ENCODE assay signal across 15 cellular contexts in genomic region chr1:30129421-30130055, GRCh38.
A peak's percentile ranks its signal among the peaks of the same experiment; 100 is the strongest.
DNase-seq lines count a peak whose midpoint lies in the region; ATAC-seq, FAIRE-seq and TF ChIP-seq lines count a peak whose summit lies in the region.
"Had no signal": no experiment of that assay in that cellular context is flagged by ENCODE, and none has a peak within 500 bp of the region (broad histone marks: within the 10 kb centered on the region; RNA-seq: fewer than 3 reads in every experiment).

No MANE protein-coding gene starts in this region.

- POLR2A ChIA-PET in H1 (lab: Charles Lee; ENCODE audit: partially characterized antibody): no interaction called here

- peak overlapping the region; percentile 71 to 79 for H3K4me3 Mint-ChIP-seq in CD14-positive monocyte
- H3K4me3 Mint-ChIP-seq: CD8-positive, alpha-beta T cell had no signal

- H3K4me3 ChIP-seq in BLaER1 (no peak overlapping the region), H1 (ENCODE audit: extremely low read depth in 1 of 4, insufficient read depth in 2 of 4, low read depth in 3 of 4, low read length in 4 of 4) (no peak overlapping the region), neuronal stem cell (ENCODE audit: low read length in 2 of 2) (no peak overlapping the region)
- H3K4me3 ChIP-seq: GM12878, HAP-1 had no signal

- H2BK20ac ChIP-seq in H1 (ENCODE audit: low read length): no peak overlapping the region

- 97% methylated on average over 8 of the region's 11 CpGs; no CpG with 5 or more reads in 1 of the 2 experiments for WGBS in H1 (ENCODE audit: extremely low coverage in 1 of 2, insufficient coverage in 1 of 2, insufficient read length in 1 of 2, insufficient replicate concordance in 2 of 2, low coverage in 1 of 2, low lambda C conversion rate in 2 of 2, missing lambda C conversion rate in 1 of 2), 2 experiments
- no CpG with 5 or more reads among the region's 11 CpGs for WGBS in neuronal stem cell (ENCODE audit: extremely low coverage in 2 of 2, insufficient read length in 2 of 2, insufficient replicate concordance in 1 of 2), 2 donors

- TF ChIP-seq CTCF in CD14-positive monocyte (IDR thresholded peaks at IDR 0.05) (no peak), H1 (IDR thresholded peaks at IDR 0.05; ENCODE audit: control extremely low read depth in 1 of 3, insufficient read depth in 1 of 3, low read depth in 1 of 3, low read length in 3 of 3) (no peak)

- H2AK5ac ChIP-seq in H1 (ENCODE audit: low read depth, low read length) (no peak overlapping the region), neuronal stem cell (ENCODE audit: low read depth, low read length) (no peak overlapping the region)

- no peak overlapping the region for H2BK120ac ChIP-seq in H1 (replicated peaks; ENCODE audit: low read depth, low read length)
- no peak overlapping the region for H2BK120ac ChIP-seq in neuronal stem cell (ENCODE audit: low read depth, low read length)

- H3K79me1 ChIP-seq in H1 (ENCODE audit: low read depth, low read length) (no peaks in the 10 kb centered on the region), neuronal stem cell (ENCODE audit: low read depth, low read length) (no peaks in the 10 kb centered on the region)

- no peak for TF ChIP-seq EP300 in H1 (IDR thresholded peaks at IDR 0.05; ENCODE audit: borderline replicate concordance in 1 of 2, low read depth in 2 of 2, low read length in 2 of 2)

- H3K18ac ChIP-seq in H1 (ENCODE audit: extremely low read depth, low read length): no peak overlapping the region
- no peak overlapping the region for H3K18ac ChIP-seq in neuronal stem cell (ENCODE audit: low read length)

- no peak overlapping the region for H3K4ac ChIP-seq in H1 (replicated peaks; ENCODE audit: insufficient read length, low read depth, low read length)
- H3K4ac ChIP-seq in neuronal stem cell (ENCODE audit: low read length): no peak overlapping the region

- H3K9ac ChIP-seq in BLaER1 (no peak overlapping the region), H1 (replicated peaks in 1 of 4; ENCODE audit: extremely low read depth in 1 of 4, low read depth in 3 of 4, low read length in 3 of 4) (no peak overlapping the region), neuronal stem cell (ENCODE audit: low read depth, low read length, poor library complexity) (no peak overlapping the region)

- ATAC-seq in GM18498 (IDR thresholded peaks at IDR 0.05; ENCODE audit: unreplicated experiment): no peak
- ATAC-seq: CD8-positive, alpha-beta T cell; GM12878 had no signal

- H2AFZ ChIP-seq in H1 (ENCODE audit: low read length) (no peak overlapping the region), neuronal stem cell (ENCODE audit: low read length) (no peak overlapping the region)

- peaks cover 6 to 25% of the 10 kb centered on the region in 2 donors for H3K36me3 Mint-ChIP-seq in CD14-positive monocyte
- H3K36me3 Mint-ChIP-seq: CD8-positive, alpha-beta T cell had no signal

- no peak overlapping the region for H3K14ac ChIP-seq in H1 (ENCODE audit: insufficient read length)
- H3K14ac ChIP-seq in neuronal stem cell (ENCODE audit: low read length): no peak overlapping the region

- no peaks in the 10 kb centered on the region for H3K79me2 ChIP-seq in H1 (ENCODE audit: control insufficient read depth in 1 of 2, insufficient read depth in 2 of 2, low read length in 2 of 2)

- H4K5ac ChIP-seq in H1 (ENCODE audit: insufficient read length, low read depth, low read length): no peak overlapping the region

- H3K9me3 ChIP-seq in BLaER1 (no peaks in the 10 kb centered on the region), H1 (ENCODE audit: insufficient read depth in 2 of 2, low read depth in 1 of 2, low read length in 1 of 2) (no peaks in the 10 kb centered on the region), neuronal stem cell (replicated peaks in 1 of 2; ENCODE audit: control insufficient read depth in 2 of 2, insufficient read depth in 1 of 2, low read depth in 1 of 2, low read length in 2 of 2) (peaks cover 0 to 2% of the 10 kb centered on the region in 2 donors)
- H3K9me3 ChIP-seq: BE2C, HAP-1 had no signal

- no peak for FAIRE-seq in H1 (lab: Jason Lieb, UNC)
- FAIRE-seq: GM12878, GM19239 had no signal

- H4K91ac ChIP-seq in H1 (replicated peaks; ENCODE audit: insufficient read length, low read length) (no peak overlapping the region), neuronal stem cell (ENCODE audit: low read depth, low read length, poor library complexity) (no peak overlapping the region)

- H3K27ac ChIP-seq in BLaER1: peak overlapping the region; percentile 69; the same call in 1 of the 2 replicates
- no peak overlapping the region for H3K27ac ChIP-seq in H1 (ENCODE audit: low read depth, low read length)
- no peak overlapping the region for H3K27ac ChIP-seq in neuronal stem cell (replicated peaks; ENCODE audit: low read length)

- H2BK5ac ChIP-seq in H1 (ENCODE audit: low read depth, low read length) (no peak overlapping the region), neuronal stem cell (ENCODE audit: low read length) (no peak overlapping the region)

- no peak for TF ChIP-seq POLR2A in H1 (IDR thresholded peaks at IDR 0.05; ENCODE audit: control extremely low read depth in 1 of 2, low read depth in 2 of 2, low read length in 2 of 2)

- no peaks in the 10 kb centered on the region for H3K36me3 ChIP-seq in BLaER1
- H3K36me3 ChIP-seq in H1 (ENCODE audit: control insufficient read depth in 2 of 4, insufficient read depth in 4 of 4, low read length in 3 of 4): no peaks in the 10 kb centered on the region
- no peaks in the 10 kb centered on the region for H3K36me3 ChIP-seq in neuronal stem cell (replicated peaks in 1 of 2; ENCODE audit: control insufficient read depth in 2 of 2, insufficient read depth in 2 of 2, low read length in 2 of 2)
- H3K36me3 ChIP-seq: BE2C, HAP-1 had no signal

- in situ Hi-C loops in G401 (cut with HindIII; ENCODE audit: low sequenced_read_pairs): no loop called here

- no peak for DNase-seq in CD14-positive monocyte (ENCODE audit: low spot score)
- DNase-seq in H1 (ENCODE audit: low read depth in 1 of 2, low spot score in 2 of 2): no peak
- DNase-seq in neuronal stem cell (ENCODE audit: low spot score): no peak
- no peak for DNase-seq in activated CD4-positive, alpha-beta T cell treated with anti-CD3 and anti-CD28 coated beads, Interleukin-2, amount 50 U/mL, for 4 hours
- DNase-seq in G401 (ENCODE audit: low spot score): no peak
- DNase-seq in SHP77 (lab: John Stamatoyannopoulos, UW): no peak
- DNase-seq: BE2C; Calu3; CD8-positive, alpha-beta T cell; DMS79 treated with DMSO at 0.1 percent for 48 hours had no signal

- peaks cover 24% of the 10 kb centered on the region for H3K4me1 ChIP-seq in BLaER1
- no peaks in the 10 kb centered on the region for H3K4me1 ChIP-seq in H1 (replicated peaks in 1 of 4; ENCODE audit: control insufficient read depth in 3 of 4, insufficient read depth in 4 of 4, low read length in 3 of 4)
- no peaks in the 10 kb centered on the region for H3K4me1 ChIP-seq in neuronal stem cell (ENCODE audit: control insufficient read depth in 2 of 2, insufficient read depth in 1 of 2, low read depth in 1 of 2, low read length in 2 of 2)
- H3K4me1 ChIP-seq: BE2C, HAP-1 had no signal

- H3K4me2 ChIP-seq in BLaER1 (peak overlapping the region; percentile 66), H1 (ENCODE audit: insufficient read depth in 1 of 2, low read depth in 2 of 2, low read length in 2 of 2) (no peak overlapping the region), neuronal stem cell (ENCODE audit: insufficient read depth, low read length, poor library complexity, severe bottlenecking) (no peak overlapping the region)

- H4K20me1 ChIP-seq in BLaER1 (no peaks in the 10 kb centered on the region), H1 (replicated peaks in 1 of 2; ENCODE audit: control insufficient read depth in 1 of 2, insufficient read depth in 2 of 2, low read length in 2 of 2) (no peaks in the 10 kb centered on the region)

- H2BK12ac ChIP-seq in H1 (ENCODE audit: low read depth, low read length) (no peak overlapping the region), neuronal stem cell (ENCODE audit: low read length) (no peak overlapping the region)

- intact Hi-C loops in CD14-positive monocyte (cut with micrococcal nuclease): no loop called here

- H3K9me3 Mint-ChIP-seq in CD14-positive monocyte: peaks cover 6 to 29% (median 17%) of the 10 kb centered on the region in 7 donors
- H3K9me3 Mint-ChIP-seq: CD8-positive, alpha-beta T cell had no signal

- H3K4me1 Mint-ChIP-seq in CD14-positive monocyte: peaks cover 62% of the 10 kb centered on the region

- no peak for TF ChIP-seq RAD21 in H1 (IDR thresholded peaks at IDR 0.05 in 1 of 2, conservative IDR thresholded peaks at IDR 0.05 in 1 of 2; ENCODE audit: low read depth in 2 of 2, low read length in 2 of 2)

- CTCF ChIA-PET in H1 (lab: Charles Lee; ENCODE audit: partially characterized antibody): interaction anchor here (1.2 kb wide), 1 partner anchor 336 kb away, joined by 3 read pairs; no protein-coding TSS in a partner anchor

- peak overlapping the region; percentile 48 to 93 (median 85) for H3K27ac Mint-ChIP-seq in CD14-positive monocyte
- H3K27ac Mint-ChIP-seq: CD8-positive, alpha-beta T cell had no signal

- H3K56ac ChIP-seq in H1 (replicated peaks; ENCODE audit: insufficient read length, low read depth, low read length): no peak overlapping the region

- H3K27me3 Mint-ChIP-seq in CD14-positive monocyte (ENCODE audit: low read depth in 3 of 3): peaks cover 0 to 2% (median under 1%) of the 10 kb centered on the region in 3 donors

- H2BK15ac ChIP-seq in H1 (ENCODE audit: low read length) (no peak overlapping the region), neuronal stem cell (ENCODE audit: low read length) (no peak overlapping the region)

- H3K23me2 ChIP-seq in H1 (ENCODE audit: low read depth, low read length): no peaks in the 10 kb centered on the region

- H4K8ac ChIP-seq in H1 (ENCODE audit: extremely low read depth, insufficient read depth, low read length) (peak overlapping the region; percentile 22; the same call in 1 of the 2 replicates), neuronal stem cell (ENCODE audit: low read depth, low read length) (no peak overlapping the region)

- no peak overlapping the region for H3K23ac ChIP-seq in H1 (ENCODE audit: insufficient read length)
- peak overlapping the region; percentile 17 for H3K23ac ChIP-seq in neuronal stem cell (ENCODE audit: low read depth, low read length, poor library complexity)

- H3K27me3 ChIP-seq in BLaER1: no peaks in the 10 kb centered on the region; the same call in 1 of the 2 replicates
- no peaks in the 10 kb centered on the region; a peak in 2 of 7 replicates for H3K27me3 ChIP-seq in H1 (replicated peaks in 1 of 4; ENCODE audit: control insufficient read depth in 3 of 4, extremely low read depth in 1 of 4, insufficient read depth in 3 of 4, low read length in 3 of 4)
- no peaks in the 10 kb centered on the region for H3K27me3 ChIP-seq in neuronal stem cell (ENCODE audit: control insufficient read depth in 3 of 3, insufficient read depth in 3 of 3, low read depth in 1 of 3, low read length in 3 of 3)
- H3K27me3 ChIP-seq: BE2C had no signal

TF ChIP-seq in H1, 55 proteins besides CTCF, POLR2A, EP300 and RAD21 (continues in another document):
- TF ChIP-seq CHD1 (IDR thresholded peaks at IDR 0.05; ENCODE audit: low read depth, low read length) (no peak), CBX5 (IDR thresholded peaks at IDR 0.05; ENCODE audit: low read depth, low read length) (no peak)
